Comparison of ENCODE assay signal across 7 cellular contexts in the genomic region with DNA sequence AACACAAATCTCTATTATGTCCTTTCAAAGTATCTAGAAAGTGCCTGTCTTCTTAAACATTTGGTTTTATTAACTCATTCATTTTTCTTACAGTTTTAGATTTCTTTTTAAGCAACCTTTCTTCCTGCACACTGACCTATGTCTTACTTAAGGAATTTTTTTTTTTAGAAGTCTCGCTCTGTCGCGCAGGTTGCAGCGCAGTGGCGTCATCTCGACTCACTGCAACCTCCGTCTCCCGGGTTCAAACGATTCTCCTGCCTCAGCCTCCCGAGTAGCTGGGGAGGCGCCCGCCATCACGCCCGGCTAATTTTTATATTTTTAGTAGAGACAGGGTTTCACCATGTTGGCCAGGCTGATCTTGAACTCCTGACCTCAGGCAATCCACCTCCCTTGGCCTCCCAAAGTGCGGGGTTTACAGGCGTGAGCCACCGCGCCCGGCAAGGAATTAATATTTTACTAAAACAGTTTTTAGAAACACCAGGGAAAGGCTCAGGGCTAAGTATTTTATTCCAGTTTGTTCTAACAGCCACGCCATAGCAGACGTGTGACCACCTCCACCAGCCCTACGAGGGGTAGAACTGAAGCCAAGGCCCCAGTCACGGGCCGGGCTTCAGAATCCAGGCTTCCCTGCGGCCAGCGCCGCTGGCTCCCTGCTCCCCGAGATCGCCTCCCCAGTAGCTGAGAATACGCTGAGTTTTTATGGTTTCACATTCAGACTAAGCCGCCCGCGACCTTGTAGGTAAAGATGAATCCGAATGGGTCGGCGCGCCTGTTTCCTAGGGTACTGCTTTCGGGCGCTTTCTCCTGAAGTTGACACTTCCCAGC. TPM values are rescaled to one million over a fixed set of nuclear protein-coding genes. Genes with fewer than 3 reads are reported as not detected.
A peak's percentile ranks its signal among the peaks of the same experiment; 100 is the strongest.
DNase-seq lines count a peak whose midpoint lies in the region; ATAC-seq and TF ChIP-seq lines count a peak whose summit lies in the region.

No MANE protein-coding gene starts in this region.

- H3K9me3 ChIP-seq in neutrophil, result no peaks in the 10 kb centered on the region
- no peaks in the 10 kb centered on the region for H3K9me3 ChIP-seq in aorta (ENCODE audit: control insufficient read depth, low read length)

- ATAC-seq in HG02571 (IDR thresholded peaks at IDR 0.05; ENCODE audit: unreplicated experiment) (peak; percentile 12), aorta (ENCODE audit: low FRiP score) (peak; percentile 34)

- in situ Hi-C loops in GM13977 (cut with MboI; ENCODE audit: low pct_unique_long_range_greater_than_20kb, low sequenced_read_pairs, unreplicated experiment), result no loop called here

- TF ChIP-seq CTCF in GM13977 (IDR thresholded peaks at IDR 0.05; ENCODE audit: extremely low read depth, insufficient read depth, missing control alignments) (no peak), fibroblast of mammary gland (conservative IDR thresholded peaks at IDR 0.05; ENCODE audit: control insufficient read depth, insufficient read depth, low read depth, low read length) (no peak), neutrophil (IDR thresholded peaks at IDR 0.05) (no peak)

- DNase-seq in GM13977 (ENCODE audit: low spot score), result peak; percentile 40
- peak; percentile 24 for DNase-seq in NCI-H2171 (lab: John Stamatoyannopoulos, UW)
- DNase-seq in activated T-cell treated with anti-CD3 and anti-CD28 coated beads for 24 hours (ENCODE audit: low read depth), result peak; percentile 30
- DNase-seq in fibroblast of mammary gland (ENCODE audit: low read depth), result peak; percentile 48
- DNase-seq in aorta, result no peak

- H3K4me3 ChIP-seq in fibroblast of mammary gland (ENCODE audit: control insufficient read depth, low read depth, low read length), result peak overlapping the region; percentile 78
- H3K4me3 ChIP-seq in neutrophil (ENCODE audit: low read depth in 1 of 2, low read length in 1 of 2), result peak overlapping the region; percentile 99 to 100
- H3K4me3 ChIP-seq in aorta (ENCODE audit: low read length in 2 of 2), result peak overlapping the region; percentile 65 to 70

- H3K27me3 ChIP-seq in neutrophil (no peaks in the 10 kb centered on the region), aorta (ENCODE audit: control insufficient read depth in 1 of 2, insufficient read depth in 2 of 2, low read length in 1 of 2) (no peaks in the 10 kb centered on the region)

- intact Hi-C loops in aorta (cut with DNase I), result loop anchor here (1.0 to 2.0 kb wide), 2 partner anchors 17 to 18 kb away; partner anchors contain the start of gene FMC1 (in 2 of the 2)

- no peaks in the 10 kb centered on the region for H3K36me3 ChIP-seq in neutrophil
- no peaks in the 10 kb centered on the region for H3K36me3 ChIP-seq in aorta (ENCODE audit: control insufficient read depth in 1 of 2, insufficient read depth in 2 of 2, low read length in 1 of 2)

- H3K27ac ChIP-seq in neutrophil (peak overlapping the region; percentile 97), aorta (ENCODE audit: low read depth in 1 of 2, low read length in 2 of 2) (peak overlapping the region; percentile 58 to 98)

- peaks cover 32 to 38% of the 10 kb centered on the region in 2 experiments for H3K4me1 ChIP-seq in neutrophil (ENCODE audit: control insufficient read depth in 1 of 2, insufficient read depth in 1 of 2, low read depth in 1 of 2, low read length in 1 of 2)
- H3K4me1 ChIP-seq in aorta (ENCODE audit: control insufficient read depth in 1 of 2, insufficient read depth in 2 of 2, low read length in 2 of 2), result no peaks in the 10 kb centered on the region

- WGBS in aorta, 2 donors, result 1% methylated on average over 39 of the region's 39 CpGs

RNA-seq across cellular contexts. Expression of gene LUC7L2, which starts 0.9 kb away (rescaled TPM):
- total RNA-seq in aorta, result 100 to 1,000 TPM; 103 to 121 TPM
- polyA plus RNA-seq in aorta, result 10 to 100 TPM; 37.4 to 79.7 TPM

RNA-seq across cellular contexts. Expression of gene FMC1, which starts 17.6 kb away (rescaled TPM):
- total RNA-seq in aorta, result 1 to 10 TPM; 6.9 to 9.6 TPM
- 10 to 100 TPM; 24.4 to 28.3 TPM for polyA plus RNA-seq in aorta

Comparison
In these comparisons a context has a peak if more than half of its experiments do, and no peak if none do; other contexts are left out.
1. DNase-seq: peak in GM13977 (single experiment), NCI-H2171 (single experiment), activated T-cell treated with anti-CD3 and anti-CD28 coated beads for 24 hours (single experiment) and fibroblast of mammary gland (single experiment); none in aorta (0 of 2).
2. Peak in every context shown above with its lines, with median percentiles within 50 percentile points of each other: H3K4me3 ChIP-seq.